ENCODE assay signal across 12 cellular contexts in genomic region chr15:101650145-101650544, GRCh38. TPM values are rescaled to one million over a fixed set of nuclear protein-coding genes. Genes with fewer than 3 reads are reported as not detected.
DNase-seq lines count a peak whose midpoint lies in the region; ATAC-seq and TF ChIP-seq lines count a peak whose summit lies in the region.
"Had no signal": no experiment of that assay in that cellular context is flagged by ENCODE, and none has a peak within 500 bp of the region (broad histone marks: within the 10 kb centered on the region; RNA-seq: fewer than 3 reads in every experiment).

No MANE protein-coding gene starts in this region.

- ATAC-seq in CD4-positive, alpha-beta T cell (ENCODE audit: poor library complexity) = no peak
- ATAC-seq in natural killer cell (no peak), GM18868 (IDR thresholded peaks at IDR 0.05; ENCODE audit: unreplicated experiment) (no peak), HG02885 (IDR thresholded peaks at IDR 0.05; ENCODE audit: poor library complexity, unreplicated experiment) (no peak), GM21737 (IDR thresholded peaks at IDR 0.05; ENCODE audit: unreplicated experiment) (no peak)

- peak overlapping the region; percentile 98 for H3K27ac Mint-ChIP-seq in CD4-positive, alpha-beta T cell
- H3K27ac Mint-ChIP-seq in HFFc6 (peak overlapping the region; percentile 98; the same call in 1 of the 2 replicates), natural killer cell (peak overlapping the region in 1 of 2 donors; percentile 96)
- H3K27ac Mint-ChIP-seq in activated naive CD8-positive, alpha-beta T cell treated with anti-CD3 and anti-CD28 coated beads for 36 hours = peak overlapping the region; percentile 20

- no peaks in the 10 kb centered on the region for H3K27me3 ChIP-seq in CD4-positive, alpha-beta T cell (ENCODE audit: control insufficient read depth, insufficient read depth, low read length)
- H3K27me3 ChIP-seq: suprapubic skin had no signal

- H3K4me3 Mint-ChIP-seq in CD4-positive, alpha-beta T cell = peak overlapping the region; percentile 97
- H3K4me3 Mint-ChIP-seq in HFFc6 (peak overlapping the region; percentile 92), natural killer cell (peak overlapping the region; percentile 92)
- peak overlapping the region; percentile 35 for H3K4me3 Mint-ChIP-seq in activated naive CD8-positive, alpha-beta T cell treated with anti-CD3 and anti-CD28 coated beads for 36 hours

- H3K4me1 Mint-ChIP-seq in CD4-positive, alpha-beta T cell (ENCODE audit: low read depth) = peaks cover 63% of the 10 kb centered on the region
- H3K4me1 Mint-ChIP-seq in HFFc6 (ENCODE audit: low read depth) = peaks cover 35% of the 10 kb centered on the region
- H3K4me1 Mint-ChIP-seq in activated naive CD8-positive, alpha-beta T cell treated with anti-CD3 and anti-CD28 coated beads for 36 hours = peaks cover 38% of the 10 kb centered on the region
- H3K4me1 Mint-ChIP-seq in natural killer cell = peaks cover 29% of the 10 kb centered on the region in 2 donors

- H3K27ac ChIP-seq in CD4-positive, alpha-beta T cell (ENCODE audit: low read depth, low read length) = peak overlapping the region; percentile 7
- H3K27ac ChIP-seq: suprapubic skin had no signal

- no peaks in the 10 kb centered on the region for H3K27me3 Mint-ChIP-seq in CD4-positive, alpha-beta T cell
- no peaks in the 10 kb centered on the region; the same call in 1 of the 2 replicates for H3K27me3 Mint-ChIP-seq in HFFc6 (ENCODE audit: insufficient read depth)
- no peaks in the 10 kb centered on the region for H3K27me3 Mint-ChIP-seq in activated naive CD8-positive, alpha-beta T cell treated with anti-CD3 and anti-CD28 coated beads for 36 hours
- no peaks in the 10 kb centered on the region for H3K27me3 Mint-ChIP-seq in natural killer cell (ENCODE audit: low read depth in 2 of 2)

- H3K9me3 Mint-ChIP-seq in CD4-positive, alpha-beta T cell = no peaks in the 10 kb centered on the region
- no peaks in the 10 kb centered on the region for H3K9me3 Mint-ChIP-seq in HFFc6
- no peaks in the 10 kb centered on the region for H3K9me3 Mint-ChIP-seq in activated naive CD8-positive, alpha-beta T cell treated with anti-CD3 and anti-CD28 coated beads for 36 hours
- H3K9me3 Mint-ChIP-seq in natural killer cell = no peaks in the 10 kb centered on the region

- peaks cover 77% of the 10 kb centered on the region for H3K36me3 Mint-ChIP-seq in CD4-positive, alpha-beta T cell (ENCODE audit: low read depth)
- H3K36me3 Mint-ChIP-seq in HFFc6 (ENCODE audit: low read depth) (peaks cover 29% of the 10 kb centered on the region), natural killer cell (peaks cover 11% of the 10 kb centered on the region)
- peaks cover 28% of the 10 kb centered on the region for H3K36me3 Mint-ChIP-seq in activated naive CD8-positive, alpha-beta T cell treated with anti-CD3 and anti-CD28 coated beads for 36 hours

- H3K9me3 ChIP-seq in CD4-positive, alpha-beta T cell (ENCODE audit: control insufficient read depth, low read length) = no peaks in the 10 kb centered on the region
- H3K9me3 ChIP-seq: suprapubic skin had no signal

- intact Hi-C loops in CD4-positive, alpha-beta T cell (cut with DNase I, micrococcal nuclease) = loop anchor here (5.0 kb wide), 3 partner anchors 72 to 563 kb away; partner anchors contain the start of genes SELENOS (in 1 of the 2) and TARS3 (in 1 of the 2)
- intact Hi-C loops in natural killer cell (cut with micrococcal nuclease) = no loop called here

- CTCF ChIA-PET in CD4-positive, alpha-beta T cell (lab: Charles Lee) = interaction anchor here (0.6 to 2.0 kb wide), 2 partner anchors 9 to 327 kb away, joined by 3 to 13 read pairs; no protein-coding TSS in a partner anchor

- DNase-seq in CD4-positive, alpha-beta T cell = no peak
- DNase-seq in HFFc6 (no peak), natural killer cell (no peak), NCI-H187 treated with DMSO at 0.1 percent for 48 hours (lab: John Stamatoyannopoulos, UW) (no peak)
- no peak for DNase-seq in activated naive CD8-positive, alpha-beta T cell treated with anti-CD3 and anti-CD28 coated beads for 36 hours
- DNase-seq: kidney glomerular epithelial cell; NCI-H2171; stimulated activated CD4-positive, alpha-beta T cell treated with anti-CD3 and anti-CD28 coated beads, Interleukin-4, amount 100 ng/mL, for 24 hours had no signal

- POLR2A ChIA-PET in CD4-positive, alpha-beta T cell (lab: Charles Lee) = interaction anchor here (1.9 kb wide), 1 partner anchor 73 kb away, joined by 7 read pairs; the partner anchor contains the start of gene TARS3

- no peak for TF ChIP-seq CTCF in CD4-positive, alpha-beta T cell (IDR thresholded peaks at IDR 0.05)
- no peak for TF ChIP-seq CTCF in HFFc6 (IDR thresholded peaks at IDR 0.05)
- TF ChIP-seq CTCF in natural killer cell (IDR thresholded peaks at IDR 0.05) = no peak

RNA-seq across cellular contexts. Expression of gene TM2D3, which starts 2.0 kb away (rescaled TPM):
- 100 to 1,000 TPM; 102 to 107 TPM for total RNA-seq in CD4-positive, alpha-beta T cell
- total RNA-seq in HFFc6 (2021; fragmentation: NEBNext Ultra II Directional; extraction: Animal tissue kit (Norgen Biotek cat#: 25700)) = 10 to 100 TPM; 31.4 to 35.9 (median 32.5) TPM
- 10 to 100 TPM; 37.2 to 41.7 TPM for total RNA-seq in activated naive CD8-positive, alpha-beta T cell treated with anti-CD3 and anti-CD28 coated beads for 36 hours
- total RNA-seq in natural killer cell = 10 to 100 TPM; 59.4 to 76.4 (median 71.2) TPM

Comparison
In these comparisons a context has a peak if more than half of its experiments do, and no peak if none do; other contexts are left out.
1. H3K4me3 Mint-ChIP-seq: peak in every context shown above with its lines; median percentile 97 in CD4-positive, alpha-beta T cell; 92 in HFFc6; 92 in natural killer cell; 35 in activated naive CD8-positive, alpha-beta T cell treated with anti-CD3 and anti-CD28 coated beads for 36 hours.